Comparison of ENCODE assay signal across 25 cellular contexts in the genomic region with DNA sequence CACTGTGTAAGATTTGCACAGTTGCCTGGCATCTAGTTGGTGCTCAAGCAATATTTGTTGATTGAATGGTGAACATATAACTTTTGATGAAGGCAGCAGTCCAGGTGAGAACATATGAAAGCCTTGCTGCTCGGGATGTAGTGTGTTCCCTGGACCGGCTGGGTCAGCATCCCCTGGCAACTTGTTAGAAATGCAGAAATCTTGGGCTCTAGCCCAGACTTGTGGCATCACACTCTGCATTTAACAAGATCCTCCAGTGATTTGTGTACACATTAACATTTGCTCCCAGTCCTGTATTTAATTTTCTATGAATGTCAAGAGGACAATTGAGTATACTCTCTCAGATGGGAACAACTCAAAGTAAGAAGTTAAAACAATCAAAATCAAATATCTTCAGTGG.
DNase-seq lines count a peak whose midpoint lies in the region; ATAC-seq and TF ChIP-seq lines count a peak whose summit lies in the region.
"Had no signal": no experiment of that assay in that cellular context is flagged by ENCODE, and none has a peak within 500 bp of the region (broad histone marks: within the 10 kb centered on the region; RNA-seq: fewer than 3 reads in every experiment).

No MANE protein-coding gene starts in this region.

- H3K27me3 ChIP-seq in MM.1S (replicated peaks; ENCODE audit: insufficient read depth, low read length), result no peaks in the 10 kb centered on the region
- H3K27me3 ChIP-seq: breast epithelium, ovary, testis had no signal

- no peaks in the 10 kb centered on the region for H3K36me3 ChIP-seq in MM.1S (replicated peaks; ENCODE audit: insufficient read depth, low read length)
- H3K36me3 ChIP-seq: breast epithelium, ovary had no signal

- no peak overlapping the region for H3K27ac ChIP-seq in MM.1S (ENCODE audit: low read length)
- H3K27ac ChIP-seq: breast epithelium, KMS-11, ovary, testis had no signal

- H2AFZ ChIP-seq in MM.1S (ENCODE audit: low read length), result no peak overlapping the region

- H3K9ac ChIP-seq in MM.1S (ENCODE audit: low read length), result no peak overlapping the region
- H3K9ac ChIP-seq: KMS-11 had no signal

- H3K79me2 ChIP-seq in MM.1S (ENCODE audit: low read length), result no peaks in the 10 kb centered on the region

- H3K9me2 ChIP-seq in MM.1S (replicated peaks; ENCODE audit: insufficient read depth, low read length), result no peaks in the 10 kb centered on the region

- H3K4me1 ChIP-seq in MM.1S (ENCODE audit: low read length), result no peaks in the 10 kb centered on the region
- H3K4me1 ChIP-seq: breast epithelium, testis had no signal

- TF ChIP-seq CTCF in MM.1S (IDR thresholded peaks at IDR 0.05; ENCODE audit: low read length), result no peak

- H3K9me3 ChIP-seq in MM.1S (replicated peaks; ENCODE audit: insufficient read depth, low read length), result no peaks in the 10 kb centered on the region
- H3K9me3 ChIP-seq: breast epithelium, ovary, testis had no signal

- ATAC-seq in GM21723 (IDR thresholded peaks at IDR 0.05; ENCODE audit: unreplicated experiment) (no peak), HG03139 (IDR thresholded peaks at IDR 0.05; ENCODE audit: unreplicated experiment) (no peak), esophagus mucosa (no peak)
- ATAC-seq: natural killer cell had no signal

- no peak overlapping the region for H3K4me2 ChIP-seq in MM.1S (ENCODE audit: low read depth, low read length)
- H3K4me2 ChIP-seq: KMS-11 had no signal

- H3K4me3 ChIP-seq in MM.1S (ENCODE audit: low read length), result no peak overlapping the region
- H3K4me3 ChIP-seq: breast epithelium, ovary, testis had no signal

- H3F3A ChIP-seq in MM.1S (ENCODE audit: insufficient read depth, low read length), result no peaks in the 10 kb centered on the region

- peak; percentile 8 for DNase-seq in M059J (ENCODE audit: low read depth)
- DNase-seq in astrocyte of the hippocampus (ENCODE audit: low read depth, low spot score), result peak; percentile 60
- peak in 26 of 51 donors; percentile 2 to 76 (median 32) for DNase-seq in hypothalamus (lab: John Stamatoyannopoulos, UW)
- DNase-seq in putamen (ENCODE audit: low spot score), result peak; percentile 72
- no peak for DNase-seq in MM.1S
- DNase-seq: activated CD4-positive, alpha-beta memory T cell treated with anti-CD3 and anti-CD28 coated beads, Interleukin-2, amount 10 ng/mL, durations not matched to agents 7 days and 5 days; activated CD4-positive, CD25-positive, alpha-beta regulatory T cell; activated effector memory CD4-positive, alpha-beta T cell treated with anti-CD3 and anti-CD28 coated beads, Interleukin-2, amount 50 U/mL, for 16 hours; CD4-positive, alpha-beta memory T cell; DMS53; foreskin melanocyte; natural killer cell; NCI-H1048; NCI-H187 treated with DMSO at 0.1 percent for 48 hours; NCI-H226; NCI-H82; OCI-M1; ovary; SHP77; testis had no signal

- no peaks in the 10 kb centered on the region for H4K20me1 ChIP-seq in MM.1S (ENCODE audit: insufficient read depth, low read length)
